20 cellular contexts compared by ENCODE assay signal in genomic region chr1:233735331-233735730, GRCh38.
"Had no signal": no experiment of that assay in that cellular context is flagged by ENCODE, and none has a peak within 500 bp of the region (broad histone marks: within the 10 kb centered on the region; RNA-seq: fewer than 3 reads in every experiment).

No MANE protein-coding gene starts in this region.

- H3K36me3 ChIP-seq: neutrophil, prostate gland, right atrium auricular region, tibial artery, upper lobe of left lung had no signal

- H3K4me1 ChIP-seq: prostate gland, testis, upper lobe of left lung had no signal

- DNase-seq: cortex of kidney; effector memory CD8-positive, alpha-beta T cell; erythroblast; hypothalamus; kidney; mucosa of descending colon; naive B cell; stimulated activated CD4-positive, alpha-beta T cell treated with anti-CD3 and anti-CD28 coated beads, Interleukin-2, amount 100 ng/mL, for 24 hours; stimulated activated CD4-positive, alpha-beta T cell treated with anti-CD3 and anti-CD28 coated beads, Interleukin-4, amount 100 ng/mL, for 24 hours; stimulated activated naive CD4-positive, alpha-beta T cell treated with Interleukin-2 at 50 U/mL for 16 hours; substantia nigra; testis; tibial artery; upper lobe of left lung had no signal

- H3K9me3 ChIP-seq: mucosa of descending colon, neutrophil, prostate gland, right atrium auricular region, testis, tibial artery, upper lobe of left lung had no signal

- H3K27me3 ChIP-seq: neutrophil, right atrium auricular region, testis, tibial artery, upper lobe of left lung had no signal

- FAIRE-seq: frontal cortex, kidney, urothelium cell line had no signal

- H3K4me3 ChIP-seq: lung, mucosa of descending colon, prostate gland, right atrium auricular region, testis, tibial artery, upper lobe of left lung had no signal

- H3K27ac ChIP-seq: neutrophil, prostate gland, right atrium auricular region, testis, tibial artery, upper lobe of left lung had no signal
